Comparison of ENCODE assay signal across 1 cellular context in genomic region chr13:77831870-77832269, GRCh38.
TF ChIP-seq lines count a peak whose summit lies in the region.

No MANE protein-coding gene starts in this region.

TF ChIP-seq in IMR-90, 13 proteins besides CTCF, POLR2A, EP300 and RAD21:
- TF ChIP-seq MAFK (IDR thresholded peaks at IDR 0.05; ENCODE audit: low read depth, low read length) (no peak), RFX5 (IDR thresholded peaks at IDR 0.05; ENCODE audit: low read depth, low read length) (no peak), MXI1 (IDR thresholded peaks at IDR 0.05; ENCODE audit: borderline replicate concordance, low read depth, low read length) (no peak), RCOR1 (IDR thresholded peaks at IDR 0.05; ENCODE audit: insufficient replicate concordance, low read length) (no peak), FOS (IDR thresholded peaks at IDR 0.05; ENCODE audit: low read depth, low read length) (no peak), SMC3 (IDR thresholded peaks at IDR 0.05; ENCODE audit: low read depth, low read length) (no peak), CHD1 (IDR thresholded peaks at IDR 0.05; ENCODE audit: low read depth, low read length) (no peak), MAZ (IDR thresholded peaks at IDR 0.05; ENCODE audit: borderline replicate concordance, low read depth, low read length) (no peak), NFE2L2 (IDR thresholded peaks at IDR 0.05; ENCODE audit: low read depth, low read length) (no peak)
- TF ChIP-seq, protein P1, sequence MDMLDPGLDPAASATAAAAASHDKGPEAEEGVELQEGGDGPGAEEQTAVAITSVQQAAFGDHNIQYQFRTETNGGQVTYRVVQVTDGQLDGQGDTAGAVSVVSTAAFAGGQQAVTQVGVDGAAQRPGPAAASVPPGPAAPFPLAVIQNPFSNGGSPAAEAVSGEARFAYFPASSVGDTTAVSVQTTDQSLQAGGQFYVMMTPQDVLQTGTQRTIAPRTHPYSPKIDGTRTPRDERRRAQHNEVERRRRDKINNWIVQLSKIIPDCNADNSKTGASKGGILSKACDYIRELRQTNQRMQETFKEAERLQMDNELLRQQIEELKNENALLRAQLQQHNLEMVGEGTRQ (IDR thresholded peaks at IDR 0.05; ENCODE audit: low read depth, low read length) = no peak
